2 cellular contexts compared by ENCODE assay signal in genomic region chr9:14148501-14149103, GRCh38.
TF ChIP-seq lines count a peak whose summit lies in the region.

No MANE protein-coding gene starts in this region.

TF ChIP-seq in SK-N-SH treated with all-trans-retinoic acid at 6 μM for 48 hours, 23 proteins besides CTCF, POLR2A, EP300 and RAD21 (continued from another document):
- TF ChIP-seq ZNF70 (CRISPR knock-in tag; IDR thresholded peaks at IDR 0.05): no peak
- no peak for TF ChIP-seq OSR1 (CRISPR knock-in tag; IDR thresholded peaks at IDR 0.05)
- no peak for TF ChIP-seq ZFP3 (CRISPR knock-in tag; IDR thresholded peaks at IDR 0.05)
- TF ChIP-seq, protein P1, sequence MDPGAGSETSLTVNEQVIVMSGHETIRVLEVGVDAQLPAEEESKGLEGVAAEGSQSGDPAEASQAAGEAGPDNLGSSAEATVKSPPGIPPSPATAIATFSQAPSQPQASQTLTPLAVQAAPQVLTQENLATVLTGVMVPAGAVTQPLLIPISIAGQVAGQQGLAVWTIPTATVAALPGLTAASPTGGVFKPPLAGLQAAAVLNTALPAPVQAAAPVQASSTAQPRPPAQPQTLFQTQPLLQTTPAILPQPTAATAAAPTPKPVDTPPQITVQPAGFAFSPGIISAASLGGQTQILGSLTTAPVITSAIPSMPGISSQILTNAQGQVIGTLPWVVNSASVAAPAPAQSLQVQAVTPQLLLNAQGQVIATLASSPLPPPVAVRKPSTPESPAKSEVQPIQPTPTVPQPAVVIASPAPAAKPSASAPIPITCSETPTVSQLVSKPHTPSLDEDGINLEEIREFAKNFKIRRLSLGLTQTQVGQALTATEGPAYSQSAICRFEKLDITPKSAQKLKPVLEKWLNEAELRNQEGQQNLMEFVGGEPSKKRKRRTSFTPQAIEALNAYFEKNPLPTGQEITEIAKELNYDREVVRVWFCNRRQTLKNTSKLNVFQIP (CRISPR knock-in tag; IDR thresholded peaks at IDR 0.05; ENCODE audit: borderline replicate concordance, low read depth): no peak
- TF ChIP-seq CSDC2 (CRISPR knock-in tag; IDR thresholded peaks at IDR 0.05): no peak
- TF ChIP-seq RARB (CRISPR knock-in tag; IDR thresholded peaks at IDR 0.05): no peak
- TF ChIP-seq TOX (CRISPR knock-in tag; IDR thresholded peaks at IDR 0.05; ENCODE audit: borderline replicate concordance): no peak
- no peak for TF ChIP-seq PATZ1 (CRISPR knock-in tag; IDR thresholded peaks at IDR 0.05; ENCODE audit: borderline replicate concordance)
- TF ChIP-seq TSHZ2 (CRISPR knock-in tag; IDR thresholded peaks at IDR 0.05): no peak
- TF ChIP-seq ZNF8 (CRISPR knock-in tag; IDR thresholded peaks at IDR 0.05): no peak
- no peak for TF ChIP-seq ARNTL (CRISPR knock-in tag; IDR thresholded peaks at IDR 0.05; ENCODE audit: borderline replicate concordance, low read depth)
- TF ChIP-seq ZFP30 (CRISPR knock-in tag; IDR thresholded peaks at IDR 0.05): no peak
- TF ChIP-seq ZC3H10 (CRISPR knock-in tag; IDR thresholded peaks at IDR 0.05): no peak
- TF ChIP-seq ISL1 (CRISPR knock-in tag; IDR thresholded peaks at IDR 0.05): no peak
- TF ChIP-seq BACH2 (CRISPR knock-in tag; IDR thresholded peaks at IDR 0.05; ENCODE audit: borderline replicate concordance): no peak
- TF ChIP-seq, protein P2, sequence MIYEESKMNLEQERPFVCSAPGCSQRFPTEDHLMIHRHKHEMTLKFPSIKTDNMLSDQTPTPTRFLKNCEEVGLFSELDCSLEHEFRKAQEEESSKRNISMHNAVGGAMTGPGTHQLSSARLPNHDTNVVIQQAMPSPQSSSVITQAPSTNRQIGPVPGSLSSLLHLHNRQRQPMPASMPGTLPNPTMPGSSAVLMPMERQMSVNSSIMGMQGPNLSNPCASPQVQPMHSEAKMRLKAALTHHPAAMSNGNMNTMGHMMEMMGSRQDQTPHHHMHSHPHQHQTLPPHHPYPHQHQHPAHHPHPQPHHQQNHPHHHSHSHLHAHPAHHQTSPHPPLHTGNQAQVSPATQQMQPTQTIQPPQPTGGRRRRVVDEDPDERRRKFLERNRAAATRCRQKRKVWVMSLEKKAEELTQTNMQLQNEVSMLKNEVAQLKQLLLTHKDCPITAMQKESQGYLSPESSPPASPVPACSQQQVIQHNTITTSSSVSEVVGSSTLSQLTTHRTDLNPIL (CRISPR knock-in tag; IDR thresholded peaks at IDR 0.05; ENCODE audit: low read depth): no peak
- no peak for TF ChIP-seq ESRRG (CRISPR knock-in tag; IDR thresholded peaks at IDR 0.05)

TF ChIP-seq in SK-N-SH, 30 proteins besides CTCF, POLR2A, EP300 and RAD21 (continued from another document):
- TF ChIP-seq, protein P3, sequence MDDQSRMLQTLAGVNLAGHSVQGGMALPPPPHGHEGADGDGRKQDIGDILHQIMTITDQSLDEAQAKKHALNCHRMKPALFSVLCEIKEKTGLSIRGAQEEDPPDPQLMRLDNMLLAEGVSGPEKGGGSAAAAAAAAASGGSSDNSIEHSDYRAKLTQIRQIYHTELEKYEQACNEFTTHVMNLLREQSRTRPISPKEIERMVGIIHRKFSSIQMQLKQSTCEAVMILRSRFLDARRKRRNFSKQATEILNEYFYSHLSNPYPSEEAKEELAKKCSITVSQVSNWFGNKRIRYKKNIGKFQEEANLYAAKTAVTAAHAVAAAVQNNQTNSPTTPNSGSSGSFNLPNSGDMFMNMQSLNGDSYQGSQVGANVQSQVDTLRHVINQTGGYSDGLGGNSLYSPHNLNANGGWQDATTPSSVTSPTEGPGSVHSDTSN (IDR thresholded peaks at IDR 0.05): no peak
- no peak for TF ChIP-seq GATA2 (CRISPR knock-in tag; IDR thresholded peaks at IDR 0.05)
- TF ChIP-seq FOXJ3 (CRISPR knock-in tag; IDR thresholded peaks at IDR 0.05): no peak
- no peak for TF ChIP-seq TAF1 (IDR thresholded peaks at IDR 0.05; ENCODE audit: borderline replicate concordance, low read depth, low read length)
- no peak for TF ChIP-seq FOXM1 (IDR thresholded peaks at IDR 0.05; ENCODE audit: low read depth)
- no peak for TF ChIP-seq REST (IDR thresholded peaks at IDR 0.05; ENCODE audit: low read depth, low read length)
- no peak for TF ChIP-seq EZH2phosphoT487 (IDR thresholded peaks at IDR 0.05; ENCODE audit: borderline replicate concordance, low read depth)
- TF ChIP-seq RCOR1 (IDR thresholded peaks at IDR 0.05; ENCODE audit: low read length): no peak
- no peak for TF ChIP-seq RXRA (IDR thresholded peaks at IDR 0.05; ENCODE audit: borderline replicate concordance, low read depth)
